Comparison of ENCODE assay signal across 14 cellular contexts in the genomic region with DNA sequence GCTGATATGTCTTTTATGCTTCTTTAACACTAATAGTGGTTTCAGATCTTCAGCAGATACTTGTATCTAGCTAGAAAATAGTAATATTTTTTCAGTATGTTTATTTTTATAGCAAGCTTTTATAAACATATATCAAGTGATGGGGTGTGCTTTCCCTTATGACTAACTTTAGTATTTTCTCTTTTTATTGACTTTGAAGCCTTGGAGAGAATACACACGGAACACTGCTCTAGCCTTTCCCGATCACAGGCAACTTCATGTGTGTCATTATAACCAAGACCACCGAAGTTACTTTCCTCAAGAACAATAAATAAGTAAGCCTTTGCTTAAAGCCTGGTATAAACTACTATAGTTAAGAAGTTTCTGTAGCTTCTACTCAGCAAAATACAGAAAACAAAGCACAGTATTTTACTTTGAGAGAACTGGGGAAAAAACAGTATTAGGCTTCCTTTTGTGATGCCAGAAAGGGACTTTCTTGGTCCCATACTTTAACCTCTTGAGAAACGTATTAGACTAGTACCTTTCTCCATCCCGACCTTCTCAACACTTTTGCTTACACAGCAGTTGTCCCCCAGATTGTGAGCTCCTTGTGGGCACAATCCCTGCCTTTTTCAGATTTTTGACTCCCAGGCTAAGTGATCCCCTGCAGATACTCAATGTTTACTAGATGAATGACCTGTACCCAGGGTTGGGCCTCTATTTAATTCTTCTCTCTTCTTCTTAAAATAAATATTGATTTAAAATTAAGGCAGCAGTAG. TPM values are rescaled to one million over a fixed set of nuclear protein-coding genes. Genes with fewer than 3 reads are reported as not detected.
DNase-seq lines count a peak whose midpoint lies in the region; ATAC-seq, FAIRE-seq and TF ChIP-seq lines count a peak whose summit lies in the region.
"Had no signal": no experiment of that assay in that cellular context is flagged by ENCODE, and none has a peak within 500 bp of the region (broad histone marks: within the 10 kb centered on the region; RNA-seq: fewer than 3 reads in every experiment).

No MANE protein-coding gene starts in this region.

- no peaks in the 10 kb centered on the region for H3K79me1 ChIP-seq in H1 (ENCODE audit: low read depth, low read length)

- peaks cover 3 to 25% (median 16%) of the 10 kb centered on the region in 4 experiments; a peak in 5 of 7 replicates for H3K4me1 ChIP-seq in H1 (replicated peaks in 1 of 4; ENCODE audit: control insufficient read depth in 3 of 4, insufficient read depth in 4 of 4, low read length in 3 of 4)

- H3K23ac ChIP-seq in H1 (ENCODE audit: insufficient read length): no peak overlapping the region

- TF ChIP-seq RAD21 in H1 (IDR thresholded peaks at IDR 0.05 in 1 of 2, conservative IDR thresholded peaks at IDR 0.05 in 1 of 2; ENCODE audit: low read depth in 2 of 2, low read length in 2 of 2): no peak

- H3K27ac Mint-ChIP-seq in Calu3 (ENCODE audit: unreplicated experiment) (no peak overlapping the region), osteocyte (ENCODE audit: unreplicated experiment) (peak overlapping the region; percentile 94)
- H3K27ac Mint-ChIP-seq: T-helper 2 cell treated with Interferon-gamma antibody and Interleukin-4, amounts not matched to agents 5 μg/mL and 100 μg/mL, for 36 hours had no signal

- BruUV-seq in Calu3 (replicated peaks; lab: Mats Ljungman, UMichigan): no TSS peak

- TF ChIP-seq CTCF in Calu3 (IDR thresholded peaks at IDR 0.05; ENCODE audit: unreplicated experiment): no peak
- no peak for TF ChIP-seq CTCF in NB4 (IDR thresholded peaks at IDR 0.05; ENCODE audit: low read depth, low read length)
- no peak for TF ChIP-seq CTCF in H1 (IDR thresholded peaks at IDR 0.05; ENCODE audit: control extremely low read depth in 1 of 3, insufficient read depth in 1 of 3, low read depth in 1 of 3, low read length in 3 of 3)
- TF ChIP-seq CTCF in osteocyte (IDR thresholded peaks at IDR 0.05): no peak

- H3K14ac ChIP-seq in H1 (ENCODE audit: insufficient read length): no peak overlapping the region

- POLR2A ChIA-PET in H1 (lab: Charles Lee; ENCODE audit: partially characterized antibody): interaction anchor here (1.5 kb wide), 1 partner anchor 12 kb away, joined by 3 read pairs; no protein-coding TSS in a partner anchor

- H3K18ac ChIP-seq in H1 (ENCODE audit: extremely low read depth, low read length): no peak overlapping the region

- no peak for FAIRE-seq in H1 (lab: Jason Lieb, UNC)
- FAIRE-seq: GM12891 had no signal

- peaks cover 9 to 76% of the 10 kb centered on the region in 2 experiments for H3K79me2 ChIP-seq in H1 (ENCODE audit: control insufficient read depth in 1 of 2, insufficient read depth in 2 of 2, low read length in 2 of 2)

- no peaks in the 10 kb centered on the region for H3K27me3 Mint-ChIP-seq in Calu3 (ENCODE audit: unreplicated experiment)
- no peaks in the 10 kb centered on the region for H3K27me3 Mint-ChIP-seq in osteocyte (ENCODE audit: unreplicated experiment)

- no peak for TF ChIP-seq EP300 in H1 (IDR thresholded peaks at IDR 0.05; ENCODE audit: borderline replicate concordance in 1 of 2, low read depth in 2 of 2, low read length in 2 of 2)

- H3K9me3 Mint-ChIP-seq in Calu3 (ENCODE audit: low read depth, unreplicated experiment): no peaks in the 10 kb centered on the region
- H3K9me3 Mint-ChIP-seq in osteocyte (ENCODE audit: unreplicated experiment): no peaks in the 10 kb centered on the region

- H2BK12ac ChIP-seq in H1 (ENCODE audit: low read depth, low read length): peak overlapping the region; percentile 64

- TF ChIP-seq POLR2A in NB4 (IDR thresholded peaks at IDR 0.05; ENCODE audit: extremely low read depth, insufficient read length): no peak
- TF ChIP-seq POLR2A in H1 (IDR thresholded peaks at IDR 0.05; ENCODE audit: control extremely low read depth in 1 of 2, low read depth in 2 of 2, low read length in 2 of 2): no peak

- H3K27ac ChIP-seq in H1 (ENCODE audit: low read depth, low read length): peak overlapping the region; percentile 37; the same call in 1 of the 2 replicates
- H3K27ac ChIP-seq: lower lobe of right lung, thyroid gland had no signal

- no peak overlapping the region for H3K4ac ChIP-seq in H1 (replicated peaks; ENCODE audit: insufficient read length, low read depth, low read length)

- H3K36me3 Mint-ChIP-seq in Calu3 (ENCODE audit: insufficient read depth, unreplicated experiment): peaks cover 43% of the 10 kb centered on the region
- H3K36me3 Mint-ChIP-seq in osteocyte (ENCODE audit: unreplicated experiment): peaks cover 5% of the 10 kb centered on the region

- no peaks in the 10 kb centered on the region for H3K27me3 ChIP-seq in H1 (replicated peaks in 1 of 4; ENCODE audit: control insufficient read depth in 3 of 4, extremely low read depth in 1 of 4, insufficient read depth in 3 of 4, low read length in 3 of 4)
- H3K27me3 ChIP-seq: thyroid gland had no signal

- H2BK120ac ChIP-seq in H1 (replicated peaks; ENCODE audit: low read depth, low read length): no peak overlapping the region

- peak overlapping the region; percentile 71 to 74 for H3K4me2 ChIP-seq in H1 (ENCODE audit: insufficient read depth in 1 of 2, low read depth in 2 of 2, low read length in 2 of 2)

- H3K4me3 ChIP-seq in NB4 (ENCODE audit: low read depth, low read length) (peak overlapping the region; percentile 88), H1 (ENCODE audit: extremely low read depth in 1 of 4, insufficient read depth in 2 of 4, low read depth in 3 of 4, low read length in 4 of 4) (peak overlapping the region in 1 of 4 experiments; percentile 88; a peak in 2 of 8 replicates)
- H3K4me3 ChIP-seq: lower lobe of right lung, thyroid gland had no signal

- no peak for ATAC-seq in GM18517 (IDR thresholded peaks at IDR 0.05; ENCODE audit: unreplicated experiment)
- ATAC-seq: lower lobe of right lung had no signal

- DNase-seq in Calu3 (no peak), NB4 (ENCODE audit: low read depth) (no peak), H1 (ENCODE audit: low read depth in 1 of 2, low spot score in 2 of 2) (no peak), osteocyte (ENCODE audit: extremely low spot score, unreplicated experiment) (no peak), NCI-H446 treated with DMSO at 0.1 percent for 48 hours (lab: John Stamatoyannopoulos, UW) (no peak), islet precursor cell (no peak)
- DNase-seq: activated CD8-positive, alpha-beta memory T cell treated with anti-CD3 and anti-CD28 coated beads, Interleukin-2, amount 50 U/mL, for 48 hours; central memory CD4-positive, alpha-beta T cell; lower lobe of right lung; NCI-H1436 treated with DMSO at 0.1 percent for 48 hours; thyroid gland had no signal

- H3K23me2 ChIP-seq in H1 (ENCODE audit: low read depth, low read length): peaks cover 2% of the 10 kb centered on the region; the same call in 1 of the 2 replicates

- intact Hi-C loops in Calu3 (cut with micrococcal nuclease; ENCODE audit: unreplicated experiment): loop anchor here (5.0 to 10.0 kb wide), 2 partner anchors 146 to 346 kb away; no protein-coding TSS in a partner anchor

- H3K9ac ChIP-seq in H1 (replicated peaks in 1 of 4; ENCODE audit: extremely low read depth in 1 of 4, low read depth in 3 of 4, low read length in 3 of 4): no peak overlapping the region

- H4K5ac ChIP-seq in H1 (ENCODE audit: insufficient read length, low read depth, low read length): peak overlapping the region; percentile 29

- CTCF ChIA-PET in Calu3 (lab: Charles Lee) (interaction anchor here (0.6 to 1.0 kb wide), 2 partner anchors 24 to 180 kb away, joined by 4 read pairs; no protein-coding TSS in a partner anchor), H1 (lab: Charles Lee; ENCODE audit: partially characterized antibody) (no interaction called here)

- H3K9me3 ChIP-seq in H1 (ENCODE audit: insufficient read depth in 2 of 2, low read depth in 1 of 2, low read length in 1 of 2): no peaks in the 10 kb centered on the region
- H3K9me3 ChIP-seq: lower lobe of right lung, thyroid gland had no signal

- no peak overlapping the region for H2AFZ ChIP-seq in H1 (ENCODE audit: low read length)

- no peak overlapping the region for H2BK15ac ChIP-seq in H1 (ENCODE audit: low read length)

- H2BK5ac ChIP-seq in H1 (ENCODE audit: low read depth, low read length): 0 out of 2 replicates have a peak overlapping the region, but pooled peaks have one; percentile 32

- H3K4me1 Mint-ChIP-seq in Calu3 (ENCODE audit: low read depth, unreplicated experiment) (peaks cover 50% of the 10 kb centered on the region), osteocyte (ENCODE audit: unreplicated experiment) (peaks cover 74% of the 10 kb centered on the region)

- WGBS in H1 (ENCODE audit: extremely low coverage in 1 of 2, insufficient coverage in 1 of 2, insufficient read length in 1 of 2, insufficient replicate concordance in 2 of 2, low coverage in 1 of 2, low lambda C conversion rate in 2 of 2, missing lambda C conversion rate in 1 of 2), 2 experiments: 76% methylated on average over 5 of the region's 5 CpGs; no CpG with 5 or more reads in 1 of the 2 experiments

- no peak overlapping the region for H3K56ac ChIP-seq in H1 (replicated peaks; ENCODE audit: insufficient read length, low read depth, low read length)

- H2AK5ac ChIP-seq in H1 (ENCODE audit: low read depth, low read length): no peak overlapping the region

- H4K91ac ChIP-seq in H1 (replicated peaks; ENCODE audit: insufficient read length, low read length): no peak overlapping the region

- H4K8ac ChIP-seq in H1 (ENCODE audit: extremely low read depth, insufficient read depth, low read length): no peak overlapping the region

- peaks cover 0 to 14% (median 0%) of the 10 kb centered on the region in 4 experiments; a peak in 1 of 8 replicates for H3K36me3 ChIP-seq in H1 (ENCODE audit: control insufficient read depth in 2 of 4, insufficient read depth in 4 of 4, low read length in 3 of 4)
- H3K36me3 ChIP-seq: lower lobe of right lung, thyroid gland had no signal

- peaks cover 0 to 6% of the 10 kb centered on the region in 2 experiments for H4K20me1 ChIP-seq in H1 (replicated peaks in 1 of 2; ENCODE audit: control insufficient read depth in 1 of 2, insufficient read depth in 2 of 2, low read length in 2 of 2)

- H2BK20ac ChIP-seq in H1 (ENCODE audit: low read length): no peak overlapping the region

- peak overlapping the region; percentile 59 for H3K4me3 Mint-ChIP-seq in Calu3 (ENCODE audit: low read depth, unreplicated experiment)
- peak overlapping the region; percentile 97 for H3K4me3 Mint-ChIP-seq in osteocyte (ENCODE audit: unreplicated experiment)

RNA-seq across cellular contexts. Expression of gene ADSS2, which starts 3.3 kb away (rescaled TPM):
- 68.3 and 69.6 TPM in 2 replicates for total RNA-seq in Calu3 (2022)
- total RNA-seq in H1 (2021; fragmentation: NEBNext Ultra II Directional; extraction: Animal tissue kit (Norgen Biotek cat#: 25700)): 99.9 and 108 TPM in 2 replicates
- 22.1 and 29.8 TPM in 2 replicates for polyA plus RNA-seq in H1 (2011; rRNA removed)
- polyA plus RNA-seq in H1 (2011; cell fraction: cytosol; rRNA removed): 56.4 TPM
- 17.1 TPM for polyA plus RNA-seq in H1 (2011; cell fraction: nucleus; rRNA removed)
- polyA plus RNA-seq in H1 (2012, experiment 1 of 2): 41.8 to 75.8 TPM (median 50.6 TPM) in 4 replicates
- 9.4 TPM for polyA plus RNA-seq in H1 (2012, experiment 2 of 2)
- 52.0 TPM for polyA plus RNA-seq in H1 (2013, experiment 1 of 2)
- polyA plus RNA-seq in H1 (2013, experiment 2 of 2): 52.9 TPM
- 17.3 and 20.3 TPM in 2 replicates for polyA minus RNA-seq in H1 (2011; rRNA and poly(A)+ RNA removed)
- polyA minus RNA-seq in H1 (2011; cell fraction: cytosol; rRNA and poly(A)+ RNA removed): 35.0 TPM
- polyA minus RNA-seq in H1 (2011; cell fraction: nucleus; rRNA and poly(A)+ RNA removed): 39.5 TPM
- total RNA-seq in osteocyte: 69.8 and 70.7 TPM in 2 replicates

RNA-seq across cellular contexts. Expression of gene CATSPERE, which starts 12.6 kb away (rescaled TPM):
- total RNA-seq in Calu3 (2022): 0.49 and 1.3 TPM in 2 replicates
- 0.27 and 0.45 TPM in 2 replicates for total RNA-seq in H1 (2021; fragmentation: NEBNext Ultra II Directional; extraction: Animal tissue kit (Norgen Biotek cat#: 25700))
- polyA plus RNA-seq in H1 (2011; rRNA removed): 0.05 and 0.17 TPM in 2 replicates
- 0.09 TPM for polyA plus RNA-seq in H1 (2011; cell fraction: cytosol; rRNA removed)
- polyA plus RNA-seq in H1 (2011; cell fraction: nucleus; rRNA removed): 0.07 TPM
- polyA plus RNA-seq in H1 (2012, experiment 1 of 2): 0.08 to 0.17 TPM (median 0.17 TPM) in 3 of 4 replicates, not detected in the other
- polyA plus RNA-seq in H1 (2012, experiment 2 of 2): not detected
- 0.04 TPM for polyA plus RNA-seq in H1 (2013, experiment 1 of 2)
- 0.11 TPM for polyA plus RNA-seq in H1 (2013, experiment 2 of 2)
- polyA minus RNA-seq in H1 (2011; rRNA and poly(A)+ RNA removed): 0.49 TPM in 1 of 2 replicates, not detected in the other
- not detected for polyA minus RNA-seq in H1 (2011; cell fraction: cytosol; rRNA and poly(A)+ RNA removed)
- 0.70 TPM for polyA minus RNA-seq in H1 (2011; cell fraction: nucleus; rRNA and poly(A)+ RNA removed)
- 1.2 and 1.3 TPM in 2 replicates for total RNA-seq in osteocyte
